10 cellular contexts compared by ENCODE assay signal in genomic region chr1:1281533-1282321, GRCh38. TPM values are rescaled to one million over a fixed set of nuclear protein-coding genes. Genes with fewer than 3 reads are reported as not detected.
DNase-seq lines count a peak whose midpoint lies in the region; ATAC-seq, FAIRE-seq and TF ChIP-seq lines count a peak whose summit lies in the region.
"Had no signal": no experiment of that assay in that cellular context is flagged by ENCODE, and none has a peak within 500 bp of the region (broad histone marks: within the 10 kb centered on the region; RNA-seq: fewer than 3 reads in every experiment).

No MANE protein-coding gene starts in this region.

- no peaks in the 10 kb centered on the region for H3F3A ChIP-seq in SK-N-SH (replicated peaks; ENCODE audit: insufficient read depth)

- no peak overlapping the region for H3K4me3 ChIP-seq in right atrium auricular region
- no peak overlapping the region for H3K4me3 ChIP-seq in SK-N-SH (ENCODE audit: low read depth in 2 of 2, low read length in 1 of 2)
- peak overlapping the region in 1 of 4 donors; percentile 8 for H3K4me3 ChIP-seq in transverse colon

- in situ Hi-C loops in transverse colon (cut with MboI; ENCODE audit: low pct_ligation_motif_present in 1 of 4, low pct_unique_long_range_greater_than_20kb in 1 of 4, low sequenced_read_pairs in 3 of 4) = no loop called here

- no peak for TF ChIP-seq RAD21 in SK-N-SH (IDR thresholded peaks at IDR 0.05; ENCODE audit: low read length)

- no peaks in the 10 kb centered on the region for H3K9me2 ChIP-seq in SK-N-SH

- TF ChIP-seq CTCF in right atrium auricular region (IDR thresholded peaks at IDR 0.05) (no peak), SK-N-SH (IDR thresholded peaks at IDR 0.05) (no peak), transverse colon (IDR thresholded peaks at IDR 0.05) (no peak), GM10266 (IDR thresholded peaks at IDR 0.05; ENCODE audit: control insufficient read depth, insufficient read depth, low read depth, missing control alignments) (no peak)

- intact Hi-C loops in Right ventricle myocardium inferior (cut with DNase I) (no loop called here), left ventricle myocardium superior (cut with micrococcal nuclease) (no loop called here), transverse colon (cut with DNase I; ENCODE audit: low total_unique reads) (no loop called here)

- H3K36me3 ChIP-seq in right atrium auricular region (no peaks in the 10 kb centered on the region), SK-N-SH (replicated peaks in 1 of 2; ENCODE audit: control insufficient read depth in 1 of 2, insufficient read depth in 2 of 2, low read length in 1 of 2) (no peaks in the 10 kb centered on the region), transverse colon (no peaks in the 10 kb centered on the region)

- no peak overlapping the region for H2AFZ ChIP-seq in SK-N-SH (ENCODE audit: low read depth)

- H3K4me1 ChIP-seq in right atrium auricular region = peaks cover 0 to 9% of the 10 kb centered on the region in 2 donors
- peaks cover 0 to 9% of the 10 kb centered on the region in 2 experiments; a peak in 1 of 4 replicates for H3K4me1 ChIP-seq in SK-N-SH (ENCODE audit: control insufficient read depth in 1 of 2, insufficient read depth in 2 of 2, low read depth in 1 of 2, low read length in 1 of 2)
- H3K4me1 ChIP-seq in transverse colon = peaks cover 8 to 24% (median 11%) of the 10 kb centered on the region in 4 donors
- H3K4me1 ChIP-seq: Caco-2 had no signal

- TF ChIP-seq EP300 in SK-N-SH (IDR thresholded peaks at IDR 0.05; ENCODE audit: borderline replicate concordance in 1 of 2, low read depth in 1 of 2, low read length in 1 of 2) = no peak
- TF ChIP-seq EP300 in transverse colon (IDR thresholded peaks at IDR 0.05; ENCODE audit: low read depth) = no peak

- CTCF ChIA-PET in SK-N-SH (lab: Yijun Ruan, JAX) = interaction anchor here (1.3 to 2.4 kb wide), 3 partner anchors 9 to 219 kb away, joined by 4 to 18 read pairs (median 10); no protein-coding TSS in a partner anchor

- no peaks in the 10 kb centered on the region for H4K20me1 ChIP-seq in SK-N-SH (ENCODE audit: insufficient read depth)

- H3K27ac ChIP-seq in right atrium auricular region (no peak overlapping the region), SK-N-SH (ENCODE audit: low read depth in 2 of 2, low read length in 1 of 2) (no peak overlapping the region), transverse colon (peak overlapping the region; percentile 60 to 73 (median 64))

- TF ChIP-seq POLR2A in transverse colon (IDR thresholded peaks at IDR 0.05) = peak; percentile 45

- no peak overlapping the region for H3K9ac ChIP-seq in SK-N-SH

- POLR2A ChIA-PET in SK-N-SH (lab: Yijun Ruan, JAX) = interaction anchor here (1.0 kb wide), 1 partner anchor 9 kb away, joined by 4 read pairs; no protein-coding TSS in a partner anchor

- H3K27me3 ChIP-seq in right atrium auricular region (peaks cover 0 to 8% of the 10 kb centered on the region in 2 donors), SK-N-SH (ENCODE audit: insufficient read depth) (no peaks in the 10 kb centered on the region), transverse colon (peaks cover 20% of the 10 kb centered on the region)

- DNase-seq in Right ventricle myocardium inferior (ENCODE audit: missing footprints) = peak; percentile 89
- no peak for DNase-seq in right atrium auricular region (ENCODE audit: low spot score)
- DNase-seq in SK-N-SH = peak; percentile 55
- peak; percentile 93 for DNase-seq in left ventricle myocardium superior
- DNase-seq in transverse colon = peak; percentile 92
- no peak for DNase-seq in GM10266 (ENCODE audit: extremely low spot score)
- DNase-seq in urothelium cell line (ENCODE audit: low spot score) = no peak
- DNase-seq: Caco-2, NCI-H2227 treated with DMSO at 0.1 percent for 48 hours had no signal

- H3K9me3 ChIP-seq in right atrium auricular region (no peaks in the 10 kb centered on the region), SK-N-SH (no peaks in the 10 kb centered on the region), transverse colon (no peaks in the 10 kb centered on the region)
- H3K9me3 ChIP-seq: Caco-2 had no signal

- no peak for FAIRE-seq in urothelium cell line (lab: Jason Lieb, UNC)

- WGBS in SK-N-SH (ENCODE audit: low lambda C conversion rate) = 47% methylated on average over 9 of the region's 26 CpGs
- WGBS in transverse colon (ENCODE audit: low coverage in 1 of 2), 2 donors = 39% methylated on average over 26 of the region's 26 CpGs; no CpG with 5 or more reads in 1 of the 2 donors

- ATAC-seq in Right ventricle myocardium inferior = peak; percentile 90
- peak; percentile 94 for ATAC-seq in left ventricle myocardium superior
- ATAC-seq in GM18873 (IDR thresholded peaks at IDR 0.05; ENCODE audit: low FRiP score, unreplicated experiment) = no peak

- no peak overlapping the region for H3K4me2 ChIP-seq in SK-N-SH

- H3K79me2 ChIP-seq in SK-N-SH (ENCODE audit: insufficient read depth) = no peaks in the 10 kb centered on the region

TF ChIP-seq in SK-N-SH, 30 proteins besides CTCF, POLR2A, EP300 and RAD21:
- no peak for TF ChIP-seq SIN3A (IDR thresholded peaks at IDR 0.05; ENCODE audit: borderline replicate concordance, low read depth, low read length)

RNA-seq across cellular contexts. Expression of gene SCNN1D, which starts 1.5 kb away (rescaled TPM):
- 3.0 TPM for total RNA-seq in Right ventricle myocardium inferior
- total RNA-seq in right atrium auricular region = under 1 TPM; 0.59 to 0.79 TPM
- polyA plus RNA-seq in SK-N-SH (2012; rRNA removed) = 2.6 and 2.9 TPM in 2 replicates
- 0.24 and 0.54 TPM in 2 replicates for polyA plus RNA-seq in SK-N-SH (2012; cell fraction: cytosol; rRNA removed)
- 23.3 and 31.4 TPM in 2 replicates for polyA plus RNA-seq in SK-N-SH (2012; cell fraction: nucleus; rRNA removed)
- 3.0 TPM for total RNA-seq in left ventricle myocardium superior
- 1 to 10 TPM; 1.5 to 3.5 (median 2.4) TPM for total RNA-seq in transverse colon

RNA-seq across cellular contexts. Expression of gene UBE2J2, which starts 8.1 kb away (rescaled TPM):
- total RNA-seq in Right ventricle myocardium inferior (40.0 TPM), right atrium auricular region (10 to 100 TPM; 27.5 to 33.5 TPM), left ventricle myocardium superior (39.5 TPM), transverse colon (100 to 1,000 TPM in 1 of 4 donors, 10 to 100 TPM in 3; 49.6 to 110 (median 59.1) TPM)
- polyA plus RNA-seq in SK-N-SH (2012; rRNA removed) = 31.8 and 47.5 TPM in 2 replicates
- 31.2 and 41.5 TPM in 2 replicates for polyA plus RNA-seq in SK-N-SH (2012; cell fraction: cytosol; rRNA removed)
- polyA plus RNA-seq in SK-N-SH (2012; cell fraction: nucleus; rRNA removed) = 54.6 and 67.6 TPM in 2 replicates

RNA-seq across cellular contexts. Expression of gene ACAP3, which starts 26.0 kb away (rescaled TPM):
- 57.3 TPM for total RNA-seq in Right ventricle myocardium inferior
- 10 to 100 TPM; 19.5 to 20.4 TPM for total RNA-seq in right atrium auricular region
- polyA plus RNA-seq in SK-N-SH (2012; rRNA removed) = 51.7 and 66.4 TPM in 2 replicates
- 8.8 and 14.1 TPM in 2 replicates for polyA plus RNA-seq in SK-N-SH (2012; cell fraction: cytosol; rRNA removed)
- polyA plus RNA-seq in SK-N-SH (2012; cell fraction: nucleus; rRNA removed) = 444 and 648 TPM in 2 replicates
- 60.4 TPM for total RNA-seq in left ventricle myocardium superior
- total RNA-seq in transverse colon = 100 to 1,000 TPM in 2 of 4 donors, 10 to 100 TPM in 2; 52.4 to 190 (median 99.5) TPM

RNA-seq across cellular contexts. Expression of gene PUSL1, which starts 26.7 kb away (rescaled TPM):
- 10.3 TPM for total RNA-seq in Right ventricle myocardium inferior
- 10 to 100 TPM; 14.5 to 24.8 TPM for total RNA-seq in right atrium auricular region
- polyA plus RNA-seq in SK-N-SH (2012; rRNA removed) = 13.9 and 19.0 TPM in 2 replicates
- 7.1 and 11.8 TPM in 2 replicates for polyA plus RNA-seq in SK-N-SH (2012; cell fraction: cytosol; rRNA removed)
- 24.9 and 36.1 TPM in 2 replicates for polyA plus RNA-seq in SK-N-SH (2012; cell fraction: nucleus; rRNA removed)
- 11.1 TPM for total RNA-seq in left ventricle myocardium superior
- total RNA-seq in transverse colon = 10 to 100 TPM in 3 of 4 donors, 1 to 10 TPM in 1; 7.0 to 35.9 (median 20.5) TPM

RNA-seq across cellular contexts. Expression of gene C1QTNF12, which starts 35.2 kb away (rescaled TPM):
- total RNA-seq in Right ventricle myocardium inferior (0.57 TPM), right atrium auricular region (not detected), left ventricle myocardium superior (0.50 TPM), transverse colon (10 to 100 TPM in 3 of 4 donors, not detected in 1; 11.9 to 52.8 (median 15.7) TPM)
- polyA plus RNA-seq in SK-N-SH (2012; rRNA removed) = 0.59 TPM in 1 of 2 replicates, not detected in the other
- polyA plus RNA-seq in SK-N-SH (2012; cell fraction: cytosol; rRNA removed) = 0.04 and 0.13 TPM in 2 replicates
- 7.6 and 11.1 TPM in 2 replicates for polyA plus RNA-seq in SK-N-SH (2012; cell fraction: nucleus; rRNA removed)

Comparison
In these comparisons a context has a peak if more than half of its experiments do, and no peak if none do; other contexts are left out.
1. DNase-seq: peak in Right ventricle myocardium inferior (single experiment), SK-N-SH (single experiment), left ventricle myocardium superior (single experiment) and transverse colon (single experiment); none in right atrium auricular region (single experiment), GM10266 (single experiment) and urothelium cell line (single experiment).
2. H3K27ac ChIP-seq: peak in transverse colon (4 of 4); none in right atrium auricular region (0 of 2) and SK-N-SH (0 of 2).